ENCODE assay signal across 3 cellular contexts in the genomic region with DNA sequence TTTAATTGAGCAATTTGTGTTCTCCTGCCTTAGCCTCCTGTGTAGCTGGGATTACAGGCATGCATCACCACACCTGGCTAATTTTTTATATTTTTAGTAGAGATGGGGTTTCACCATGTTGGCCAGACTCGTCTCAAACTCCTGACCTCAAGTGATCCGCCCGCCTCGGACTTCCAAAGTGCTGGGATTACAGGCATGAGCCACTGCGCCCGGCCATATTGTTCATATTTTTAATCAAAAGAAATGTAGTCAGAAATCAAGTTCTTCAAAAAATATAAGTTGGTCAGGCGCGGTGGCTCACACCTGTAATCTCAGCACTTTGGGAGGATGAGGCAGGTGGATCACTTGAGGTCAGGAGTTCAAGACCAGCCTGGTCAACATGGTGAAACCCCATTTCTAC. TPM values are rescaled to one million over a fixed set of nuclear protein-coding genes. Genes with fewer than 3 reads are reported as not detected.
"Had no signal": no experiment of that assay in that cellular context is flagged by ENCODE, and none has a peak within 500 bp of the region (broad histone marks: within the 10 kb centered on the region; RNA-seq: fewer than 3 reads in every experiment).

No MANE protein-coding gene starts in this region.

RNA-seq across cellular contexts. Expression of a gene that starts 47.6 kb away (rescaled TPM):
- total RNA-seq: HepG2, HT-29, HT1080 had no signal
